ENCODE assay signal across 35 cellular contexts in genomic region chr12:88820012-88820411, GRCh38.
"Had no signal": no experiment of that assay in that cellular context is flagged by ENCODE, and none has a peak within 500 bp of the region (broad histone marks: within the 10 kb centered on the region; RNA-seq: fewer than 3 reads in every experiment).

No MANE protein-coding gene starts in this region.

- H3K27ac ChIP-seq: KMS-11 had no signal

- H3K4me2 ChIP-seq: KMS-11 had no signal

- H3K36me3 ChIP-seq: MG63 had no signal

- H3K4me3 ChIP-seq: MG63 had no signal

- H3K27me3 ChIP-seq: MG63 had no signal

- H3K9ac ChIP-seq: KMS-11 had no signal

- DNase-seq: Karpas-422, Kasumi-1, KG1, MG63, MM.1S, MV-4-11, NCI-H1048, NCI-H1092, NCI-H1092 treated with DMSO at 0.1 percent for 48 hours, NCI-H1105, NCI-H1105 treated with DMSO at 0.1 percent for 48 hours, NCI-H1417, NCI-H1417 treated with DMSO at 0.1 percent for 48 hours, NCI-H1436, NCI-H1436 treated with DMSO at 0.1 percent for 48 hours, NCI-H146, NCI-H1694, NCI-H1694 treated with DMSO at 0.1 percent for 48 hours, NCI-H187, NCI-H187 treated with DMSO at 0.1 percent for 48 hours, NCI-H1930, NCI-H2029, NCI-H2029 treated with DMSO at 0.1 percent for 48 hours, NCI-H2081, NCI-H2081 treated with DMSO at 0.1 percent for 48 hours, NCI-H2107, NCI-H2171, NCI-H2171 treated with DMSO at 0.1 percent for 48 hours, NCI-H2227 treated with DMSO at 0.1 percent for 48 hours, NCI-H226, NCI-H345, NCI-H446, NCI-H446 treated with DMSO at 0.1 percent for 48 hours, NCI-H510A had no signal
